18 cellular contexts compared by ENCODE assay signal in the genomic region with DNA sequence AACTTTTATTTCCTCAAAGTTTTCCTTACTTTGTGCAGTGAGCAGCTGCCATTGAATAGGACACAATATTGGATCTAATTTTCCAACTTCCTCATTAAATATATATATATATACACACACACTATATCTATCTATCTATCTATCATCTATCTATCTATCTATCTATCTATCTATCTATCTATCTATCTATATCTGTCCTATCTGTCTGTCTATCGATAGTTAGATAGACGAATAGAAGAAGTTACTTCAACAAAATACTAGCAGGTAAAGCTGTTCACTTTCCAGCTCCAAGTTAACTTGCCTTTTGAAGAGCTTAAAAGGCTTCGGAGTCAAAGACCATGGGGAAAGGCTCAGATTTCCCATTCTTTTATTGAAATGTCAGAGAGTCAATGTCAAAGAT.
"Had no signal": no experiment of that assay in that cellular context is flagged by ENCODE, and none has a peak within 500 bp of the region (broad histone marks: within the 10 kb centered on the region; RNA-seq: fewer than 3 reads in every experiment).

No MANE protein-coding gene starts in this region.

- H3K36me3 Mint-ChIP-seq: memory B cell had no signal

- DNase-seq: activated CD4-positive, alpha-beta memory T cell treated with anti-CD3 and anti-CD28 coated beads for 36 hours; activated CD4-positive, alpha-beta T cell treated with anti-CD3 and anti-CD28 coated beads for 48 hours; activated effector memory CD4-positive, alpha-beta T cell treated with Interleukin-2 at 50 U/mL for 16 hours; activated naive CD4-positive, alpha-beta T cell treated with anti-CD3 and anti-CD28 coated beads for 36 hours; activated naive CD8-positive, alpha-beta T cell treated with anti-CD3 and anti-CD28 coated beads, Interleukin-2, amount 10 ng/mL, durations not matched to agents 7 days and 5 days; activated T-cell treated with anti-CD3 and anti-CD28 coated beads, Interleukin-2, amount 50 U/mL, for 48 hours; amniotic stem cell; cerebellar nuclear complex; endodermal cell; heart left ventricle; left colon; occipital lobe; stimulated activated CD4-positive, alpha-beta T cell treated with anti-CD3 and anti-CD28 coated beads, Interleukin-4, amount 100 ng/mL, for 4 hours; stimulated activated naive CD8-positive, alpha-beta T cell treated with anti-CD3 and anti-CD28 coated beads, Interleukin-15, Interleukin-2, amounts not matched to agents 100 U/mL and 50 U/mL, for 24 hours; T-helper 2 cell had no signal

- H3K4me3 ChIP-seq: coronary artery, heart left ventricle, tibial nerve had no signal

- H3K9me3 Mint-ChIP-seq: activated CD4-positive, alpha-beta memory T cell treated with anti-CD3 and anti-CD28 coated beads for 36 hours; activated naive CD4-positive, alpha-beta T cell treated with anti-CD3 and anti-CD28 coated beads for 36 hours; endodermal cell; memory B cell had no signal

- H3K9me3 ChIP-seq: heart left ventricle, tibial nerve had no signal

- H3K27ac ChIP-seq: coronary artery, heart left ventricle, tibial nerve had no signal

- H3K27ac Mint-ChIP-seq: activated CD4-positive, alpha-beta memory T cell treated with anti-CD3 and anti-CD28 coated beads for 36 hours; activated naive CD4-positive, alpha-beta T cell treated with anti-CD3 and anti-CD28 coated beads for 36 hours; activated naive CD8-positive, alpha-beta T cell treated with anti-CD3 and anti-CD28 coated beads, Interleukin-2, amount 10 ng/mL, durations not matched to agents 7 days and 5 days; endodermal cell; memory B cell had no signal

- H3K36me3 ChIP-seq: heart left ventricle, tibial nerve had no signal

- H3K4me3 Mint-ChIP-seq: activated CD4-positive, alpha-beta memory T cell treated with anti-CD3 and anti-CD28 coated beads for 36 hours; activated naive CD4-positive, alpha-beta T cell treated with anti-CD3 and anti-CD28 coated beads for 36 hours; activated naive CD8-positive, alpha-beta T cell treated with anti-CD3 and anti-CD28 coated beads, Interleukin-2, amount 10 ng/mL, durations not matched to agents 7 days and 5 days; endodermal cell; memory B cell had no signal

- H3K27me3 ChIP-seq: heart left ventricle, tibial nerve had no signal

- ATAC-seq: heart left ventricle; left colon; stimulated activated naive CD8-positive, alpha-beta T cell treated with anti-CD3 and anti-CD28 coated beads, Interleukin-15, Interleukin-2, amounts not matched to agents 100 U/mL and 50 U/mL, for 24 hours had no signal
